Comparison of ENCODE assay signal across 8 cellular contexts in the genomic region with DNA sequence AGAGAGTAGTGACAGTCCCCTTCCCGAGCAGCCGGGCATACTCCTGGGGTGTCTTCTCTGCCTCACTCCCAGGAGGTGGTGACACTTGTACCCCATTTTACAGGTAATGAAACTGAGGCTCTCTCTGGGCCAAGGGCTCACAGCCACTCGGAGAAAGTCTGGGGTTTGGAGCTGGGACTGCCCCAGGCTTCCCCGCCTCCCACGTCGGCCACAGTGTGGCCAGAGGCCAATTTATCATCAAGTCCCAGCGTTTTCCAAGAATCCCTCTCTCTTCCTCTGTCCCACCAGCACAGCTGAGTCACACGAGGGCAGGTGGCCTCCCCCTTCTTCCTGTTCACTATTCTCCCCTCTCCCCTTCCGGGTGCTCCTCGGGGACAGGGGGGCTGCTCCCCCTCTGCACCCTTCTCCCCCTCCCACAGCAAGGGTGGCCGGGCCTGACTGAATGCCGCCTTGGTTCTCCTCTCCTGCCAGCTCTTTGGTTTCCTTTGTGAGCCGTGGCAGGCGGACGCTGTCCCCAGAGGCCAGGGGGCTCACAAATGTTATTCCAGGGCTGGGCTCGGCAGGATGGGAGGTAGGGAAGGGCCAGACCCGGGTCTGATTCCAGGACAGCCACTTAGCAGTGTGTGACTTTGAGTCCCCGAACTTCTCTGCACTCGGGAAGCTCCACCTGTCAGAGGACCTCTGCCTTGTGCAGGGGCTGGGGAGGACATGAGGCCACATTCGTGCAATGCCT. TPM values are rescaled to one million over a fixed set of nuclear protein-coding genes. Genes with fewer than 3 reads are reported as not detected.
DNase-seq lines count a peak whose midpoint lies in the region; ATAC-seq, FAIRE-seq and TF ChIP-seq lines count a peak whose summit lies in the region.

No MANE protein-coding gene starts in this region.

- no peak overlapping the region for H2AFZ ChIP-seq in HepG2 (ENCODE audit: low read length)

- H4K20me1 ChIP-seq in BLaER1, result peaks cover 95% of the 10 kb centered on the region
- H4K20me1 ChIP-seq in HepG2 (ENCODE audit: insufficient read depth, low read length), result peaks cover 17% of the 10 kb centered on the region; the same call in 1 of the 2 replicates

- H3K36me3 Mint-ChIP-seq in brain, result peaks cover 15% of the 10 kb centered on the region

- 67% methylated on average over 16 of the region's 20 CpGs for WGBS in HepG2 (ENCODE audit: low lambda C conversion rate)
- 10% methylated on average over 20 of the region's 20 CpGs for WGBS in thymus

- FAIRE-seq in HTR-8/SVneo (lab: Jason Lieb, UNC), result no peak
- FAIRE-seq in HepG2 (lab: Jason Lieb, UNC), result no peak

- no TSS peak for BruUV-seq in HepG2 (replicated peaks; lab: Mats Ljungman, UMichigan)

- no peak for TF ChIP-seq POLR2A in HepG2 (IDR thresholded peaks at IDR 0.05; ENCODE audit: insufficient read depth in 1 of 2, low read depth in 2 of 2, low read length in 2 of 2)

- H3K36me3 ChIP-seq in BLaER1, result peaks cover 33% of the 10 kb centered on the region; the same call in 1 of the 2 replicates
- H3K36me3 ChIP-seq in HepG2 (replicated peaks in 1 of 2; ENCODE audit: control insufficient read depth in 1 of 2, insufficient read depth in 2 of 2, low read length in 2 of 2), result peaks cover 1 to 5% of the 10 kb centered on the region in 2 experiments; a peak in 1 of 5 replicates
- H3K36me3 ChIP-seq in thymus (ENCODE audit: control insufficient read depth, insufficient read depth), result peaks cover 3% of the 10 kb centered on the region

- peaks cover 15% of the 10 kb centered on the region for H3K9me3 ChIP-seq in BLaER1
- H3K9me3 ChIP-seq in HepG2 (ENCODE audit: low read length), result no peaks in the 10 kb centered on the region
- H3K9me3 ChIP-seq in thymus (ENCODE audit: control insufficient read depth), result no peaks in the 10 kb centered on the region

- no peaks in the 10 kb centered on the region for H3K27me3 ChIP-seq in BLaER1
- no peaks in the 10 kb centered on the region for H3K27me3 ChIP-seq in HepG2 (ENCODE audit: control insufficient read depth in 1 of 2, insufficient read depth in 2 of 2, low read length in 2 of 2)
- H3K27me3 ChIP-seq in thymus (ENCODE audit: control insufficient read depth, insufficient read depth), result no peaks in the 10 kb centered on the region

- no peak for TF ChIP-seq RAD21 in HepG2 (CRISPR knock-in tag; IDR thresholded peaks at IDR 0.05)

- intact Hi-C loops in HepG2 (cut with micrococcal nuclease; ENCODE audit: unreplicated experiment), result no loop called here

- H3K4me2 ChIP-seq in BLaER1 (peak overlapping the region; percentile 94), HepG2 (ENCODE audit: low read depth, low read length) (no peak overlapping the region)

- H3K27ac ChIP-seq in BLaER1 (peak overlapping the region; percentile 57), HepG2 (ENCODE audit: extremely low read length, insufficient read depth, low read length) (no peak overlapping the region), thymus (ENCODE audit: low read depth) (peak overlapping the region; percentile 33)

- H3K27ac Mint-ChIP-seq in brain, result peak overlapping the region; percentile 84 to 95 (median 89)

- peak; percentile 64 for DNase-seq in HTR-8/SVneo (ENCODE audit: insufficient read length, low spot score)
- no peak for DNase-seq in HepG2 (ENCODE audit: low spot score)
- no peak for DNase-seq in KG1 (lab: John Stamatoyannopoulos, UW)
- no peak for DNase-seq in HEK293T (ENCODE audit: extremely low spot score)

- H3K79me2 ChIP-seq in HepG2 (ENCODE audit: insufficient read depth, low read length), result peaks cover 19% of the 10 kb centered on the region

- H3K4me1 Mint-ChIP-seq in brain, result peaks cover 37% of the 10 kb centered on the region

- peak overlapping the region in 4 of 5 experiments; percentile 24 to 77 (median 61) for H3K4me3 Mint-ChIP-seq in brain

- TF ChIP-seq EP300 in HepG2 (IDR thresholded peaks at IDR 0.05; ENCODE audit: low read depth in 2 of 2, low read length in 2 of 2) (no peak), HepG2 (CRISPR knock-in tag; IDR thresholded peaks at IDR 0.05; ENCODE audit: borderline replicate concordance) (no peak)

- H3K4me1 ChIP-seq in BLaER1 (peaks cover 80% of the 10 kb centered on the region), HepG2 (ENCODE audit: insufficient read depth, low read length) (peaks cover 11% of the 10 kb centered on the region; the same call in 1 of the 2 replicates), thymus (ENCODE audit: control insufficient read depth, insufficient read depth, low read length) (peaks cover 13% of the 10 kb centered on the region)

- CTCF ChIA-PET in HepG2 (lab: Yijun Ruan, JAX; ENCODE audit: low intra/inter-chr PET ratio, low total read pairs), result no interaction called here
- CTCF ChIA-PET in HEK293T (lab: Yijun Ruan, JAX), result no interaction called here

- no peaks in the 10 kb centered on the region for H3K27me3 Mint-ChIP-seq in brain

- H3K4me3 ChIP-seq in BLaER1 (peak overlapping the region; percentile 50), HepG2 (replicated peaks in 1 of 3; ENCODE audit: insufficient read depth in 1 of 3, low read depth in 2 of 3, low read length in 3 of 3) (no peak overlapping the region), thymus (ENCODE audit: low read length) (peak overlapping the region; percentile 23)

- TF ChIP-seq CTCF in brain (conservative IDR thresholded peaks at IDR 0.05) (no peak), HepG2 (CRISPR knock-in tag; IDR thresholded peaks at IDR 0.05) (no peak)

- ATAC-seq in HepG2, result no peak; the same call in 2 of the 3 replicates
- no peak for ATAC-seq in GM19455 (IDR thresholded peaks at IDR 0.05; ENCODE audit: unreplicated experiment)

- in situ Hi-C loops in HepG2 (cut with HindIII; ENCODE audit: extremely low pct_ligation_motif_present, low pct_unique_long_range_greater_than_20kb), result no loop called here

- peaks cover 0 to 2% (median 0%) of the 10 kb centered on the region in 5 experiments for H3K9me3 Mint-ChIP-seq in brain

- peak overlapping the region; percentile 53; the same call in 1 of the 2 replicates for H3K9ac ChIP-seq in BLaER1
- no peak overlapping the region for H3K9ac ChIP-seq in HepG2 (ENCODE audit: insufficient read depth, low read depth, low read length)

- POLR2A ChIA-PET in HepG2 (lab: Yijun Ruan, JAX), result no interaction called here
- POLR2A ChIA-PET in HEK293T (lab: Yijun Ruan, JAX), result no interaction called here

TF ChIP-seq in HepG2, 621 proteins besides CTCF, POLR2A, EP300 and RAD21 (continues in another document):
- TF ChIP-seq ISX (CRISPR knock-in tag; conservative IDR thresholded peaks at IDR 0.05), result no peak

TF ChIP-seq in HEK293T, 16 proteins besides CTCF, POLR2A, EP300 and RAD21 (continues in another document):
- TF ChIP-seq TARDBP (IDR thresholded peaks at IDR 0.05) (no peak), BHLHE40 (IDR thresholded peaks at IDR 0.05; ENCODE audit: borderline replicate concordance) (no peak)

RNA-seq across cellular contexts. Expression of a gene that starts 17.7 kb away (rescaled TPM):
- 101 TPM for polyA plus RNA-seq in brain (ENCODE audit: insufficient read depth, low read depth, low replicate concordance)
- total RNA-seq in HepG2 (2016; rRNA removed; fragmentation: Illumina TruSeq; extraction: Trizol), result 13.6 and 17.4 TPM in 2 replicates
- total RNA-seq in HepG2 (2016; cell fraction: cytosol; rRNA removed; fragmentation: Illumina TruSeq; extraction: Trizol; ENCODE audit: low read depth), result 7.5 and 7.6 TPM in 2 replicates
- total RNA-seq in HepG2 (2016; cell fraction: insoluble cytoplasmic fraction; rRNA removed; fragmentation: Illumina TruSeq; extraction: Trizol), result 10.6 and 19.9 TPM in 2 replicates
- 9.6 and 10.3 TPM in 2 replicates for total RNA-seq in HepG2 (2016; cell fraction: membrane; rRNA removed; fragmentation: Illumina TruSeq; extraction: Trizol)
- total RNA-seq in HepG2 (2016; cell fraction: nucleus; rRNA removed; fragmentation: Illumina TruSeq; extraction: Trizol), result 15.2 and 16.4 TPM in 2 replicates
- 6.5 and 9.2 TPM in 2 replicates for polyA plus RNA-seq in HepG2 (2011; rRNA removed)
- polyA plus RNA-seq in HepG2 (2011; cell fraction: cytosol; rRNA removed), result 6.5 and 7.4 TPM in 2 replicates
- 19.0 and 19.1 TPM in 2 replicates for polyA plus RNA-seq in HepG2 (2011; cell fraction: nucleus; rRNA removed)
- 14.2 and 32.5 TPM in 2 replicates for polyA plus RNA-seq in HepG2 (2012)
- 1.6 and 1.8 TPM in 2 replicates for polyA plus RNA-seq in HepG2 (2016; cell fraction: cytosol; fragmentation: Illumina TruSeq; extraction: Trizol; ENCODE audit: low read depth)
- polyA plus RNA-seq in HepG2 (2016; cell fraction: insoluble cytoplasmic fraction; fragmentation: Illumina TruSeq; extraction: Trizol; ENCODE audit: low read depth), result 10.0 and 13.1 TPM in 2 replicates
- polyA plus RNA-seq in HepG2 (2016; cell fraction: membrane; fragmentation: Illumina TruSeq; extraction: Trizol; ENCODE audit: low read depth), result 4.5 and 5.2 TPM in 2 replicates
- polyA plus RNA-seq in HepG2 (2016; cell fraction: nucleus; fragmentation: Illumina TruSeq; extraction: Trizol; ENCODE audit: insufficient read depth, low read depth), result 22.6 and 24.8 TPM in 2 replicates
- polyA minus RNA-seq in HepG2 (2011; rRNA and poly(A)+ RNA removed; ENCODE audit: low replicate concordance), result 2.9 and 19.1 TPM in 2 replicates
- polyA minus RNA-seq in HepG2 (2011; cell fraction: cytosol; rRNA and poly(A)+ RNA removed), result 9.1 and 11.1 TPM in 2 replicates
- 14.3 and 17.3 TPM in 2 replicates for polyA minus RNA-seq in HepG2 (2011; cell fraction: nucleus; rRNA and poly(A)+ RNA removed)
- polyA plus RNA-seq in thymus, result 5.2 TPM

RNA-seq across cellular contexts. Expression of a gene that starts 52.7 kb away (rescaled TPM):
- polyA plus RNA-seq in brain (ENCODE audit: insufficient read depth, low read depth, low replicate concordance) (83.2 TPM), HepG2 (2011; rRNA removed) (14.2 and 14.6 TPM in 2 replicates), thymus (20.1 TPM)
- total RNA-seq in HepG2 (2016; rRNA removed; fragmentation: Illumina TruSeq; extraction: Trizol), result 43.5 and 51.2 TPM in 2 replicates
- 22.7 TPM in 2 replicates for total RNA-seq in HepG2 (2016; cell fraction: cytosol; rRNA removed; fragmentation: Illumina TruSeq; extraction: Trizol; ENCODE audit: low read depth)
- 44.7 and 55.0 TPM in 2 replicates for total RNA-seq in HepG2 (2016; cell fraction: insoluble cytoplasmic fraction; rRNA removed; fragmentation: Illumina TruSeq; extraction: Trizol)
- total RNA-seq in HepG2 (2016; cell fraction: membrane; rRNA removed; fragmentation: Illumina TruSeq; extraction: Trizol), result 29.4 and 29.5 TPM in 2 replicates
- total RNA-seq in HepG2 (2016; cell fraction: nucleus; rRNA removed; fragmentation: Illumina TruSeq; extraction: Trizol), result 16.1 and 16.4 TPM in 2 replicates
- polyA plus RNA-seq in HepG2 (2011; cell fraction: cytosol; rRNA removed), result 12.7 and 17.2 TPM in 2 replicates
- 4.5 TPM in 2 replicates for polyA plus RNA-seq in HepG2 (2011; cell fraction: nucleus; rRNA removed)
- polyA plus RNA-seq in HepG2 (2012), result 8.2 and 15.6 TPM in 2 replicates
- polyA plus RNA-seq in HepG2 (2016; cell fraction: cytosol; fragmentation: Illumina TruSeq; extraction: Trizol; ENCODE audit: low read depth), result 20.5 and 22.0 TPM in 2 replicates
- polyA plus RNA-seq in HepG2 (2016; cell fraction: insoluble cytoplasmic fraction; fragmentation: Illumina TruSeq; extraction: Trizol; ENCODE audit: low read depth), result 64.2 and 73.3 TPM in 2 replicates
- polyA plus RNA-seq in HepG2 (2016; cell fraction: membrane; fragmentation: Illumina TruSeq; extraction: Trizol; ENCODE audit: low read depth), result 28.2 TPM in 2 replicates
- polyA plus RNA-seq in HepG2 (2016; cell fraction: nucleus; fragmentation: Illumina TruSeq; extraction: Trizol; ENCODE audit: insufficient read depth, low read depth), result 27.9 and 32.8 TPM in 2 replicates
- 19.7 and 106 TPM in 2 replicates for polyA minus RNA-seq in HepG2 (2011; rRNA and poly(A)+ RNA removed; ENCODE audit: low replicate concordance)
- polyA minus RNA-seq in HepG2 (2011; cell fraction: cytosol; rRNA and poly(A)+ RNA removed), result 11.3 and 12.6 TPM in 2 replicates
- polyA minus RNA-seq in HepG2 (2011; cell fraction: nucleus; rRNA and poly(A)+ RNA removed), result 9.6 and 11.5 TPM in 2 replicates

Comparison
In these comparisons a context has a peak if more than half of its experiments do, and no peak if none do; other contexts are left out.
1. H3K4me3 ChIP-seq: peak in BLaER1 (single experiment) and thymus (single experiment); none in HepG2 (0 of 3).